Comparison of ENCODE assay signal across 10 cellular contexts in genomic region chr22:45645150-45645525, GRCh38. TPM values are rescaled to one million over a fixed set of nuclear protein-coding genes. Genes with fewer than 3 reads are reported as not detected.
DNase-seq lines count a peak whose midpoint lies in the region; ATAC-seq and TF ChIP-seq lines count a peak whose summit lies in the region.
"Had no signal": no experiment of that assay in that cellular context is flagged by ENCODE, and none has a peak within 500 bp of the region (broad histone marks: within the 10 kb centered on the region; RNA-seq: fewer than 3 reads in every experiment).

No MANE protein-coding gene starts in this region.

- intact Hi-C loops in PC-3 (cut with micrococcal nuclease), result loop anchor here (1.0 to 5.0 kb wide), 2 partner anchors 62 to 186 kb away; no protein-coding TSS in a partner anchor

- H3K4me1 ChIP-seq in PC-3 (ENCODE audit: insufficient read depth, low read length), result peaks cover 10% of the 10 kb centered on the region

- no peaks in the 10 kb centered on the region for H3K36me3 ChIP-seq in PC-3 (ENCODE audit: low read depth, low read length)

- peak overlapping the region; percentile 76 for H3K9ac ChIP-seq in PC-3 (ENCODE audit: low read length)

- no peaks in the 10 kb centered on the region for H3K27me3 ChIP-seq in PC-3 (ENCODE audit: low read length)

- peak overlapping the region; percentile 80 for H3K4me2 ChIP-seq in PC-3 (ENCODE audit: low read length)

- H3K9me3 ChIP-seq in PC-3 (ENCODE audit: low read length), result no peaks in the 10 kb centered on the region
- no peaks in the 10 kb centered on the region for H3K9me3 ChIP-seq in iPS-18c (ENCODE audit: control insufficient read depth, insufficient read depth, low read length)

- H3K27ac Mint-ChIP-seq in activated CD8-positive, alpha-beta memory T cell treated with anti-CD3 and anti-CD28 coated beads, Interleukin-2, amount 10 ng/mL, durations not matched to agents 7 days and 5 days, result no peak overlapping the region
- no peak overlapping the region for H3K27ac Mint-ChIP-seq in stimulated activated effector memory CD8-positive, alpha-beta T cell treated with anti-CD3 and anti-CD28 coated beads, Interleukin-12 subunit alpha, Interleukin-12 subunit beta, amount 100 ng/mL, for 72 hours

- H3K4me1 Mint-ChIP-seq in activated CD8-positive, alpha-beta memory T cell treated with anti-CD3 and anti-CD28 coated beads, Interleukin-2, amount 10 ng/mL, durations not matched to agents 7 days and 5 days, result peaks cover 51% of the 10 kb centered on the region
- peaks cover 50% of the 10 kb centered on the region for H3K4me1 Mint-ChIP-seq in stimulated activated effector memory CD8-positive, alpha-beta T cell treated with anti-CD3 and anti-CD28 coated beads, Interleukin-12 subunit alpha, Interleukin-12 subunit beta, amount 100 ng/mL, for 72 hours

- peak overlapping the region; percentile 44 for H3K27ac ChIP-seq in PC-3 (ENCODE audit: low read length)

- H3K9me3 Mint-ChIP-seq in activated CD8-positive, alpha-beta memory T cell treated with anti-CD3 and anti-CD28 coated beads, Interleukin-2, amount 10 ng/mL, durations not matched to agents 7 days and 5 days (ENCODE audit: low read depth), result no peaks in the 10 kb centered on the region
- no peaks in the 10 kb centered on the region for H3K9me3 Mint-ChIP-seq in stimulated activated effector memory CD8-positive, alpha-beta T cell treated with anti-CD3 and anti-CD28 coated beads, Interleukin-12 subunit alpha, Interleukin-12 subunit beta, amount 100 ng/mL, for 72 hours

- POLR2A ChIA-PET in PC-3 (lab: Charles Lee; ENCODE audit: unreplicated experiment), result no interaction called here

- H3K4me3 ChIP-seq in PC-3 (ENCODE audit: low read length) (peak overlapping the region; percentile 55), iPS-18c (ENCODE audit: insufficient read depth, low read depth, low read length) (0 out of 2 replicates have a peak overlapping the region, but pooled peaks have one; percentile 6)
- H3K4me3 ChIP-seq: lung had no signal

- peak overlapping the region; percentile 72 for H2AFZ ChIP-seq in PC-3 (ENCODE audit: low read length)

- no peak overlapping the region for H3K4me3 Mint-ChIP-seq in activated CD8-positive, alpha-beta memory T cell treated with anti-CD3 and anti-CD28 coated beads, Interleukin-2, amount 10 ng/mL, durations not matched to agents 7 days and 5 days
- peak overlapping the region; percentile 39 for H3K4me3 Mint-ChIP-seq in stimulated activated effector memory CD8-positive, alpha-beta T cell treated with anti-CD3 and anti-CD28 coated beads, Interleukin-12 subunit alpha, Interleukin-12 subunit beta, amount 100 ng/mL, for 72 hours

- no peak for TF ChIP-seq CTCF in PC-3 (conservative IDR thresholded peaks at IDR 0.05; ENCODE audit: low read depth, low read length)

- H4K20me1 ChIP-seq in PC-3 (ENCODE audit: low read length), result no peaks in the 10 kb centered on the region

- H3F3A ChIP-seq in PC-3 (ENCODE audit: low read length, unreplicated experiment), result no peaks in the 10 kb centered on the region

- CTCF ChIA-PET in activated CD8-positive, alpha-beta memory T cell treated with anti-CD3 and anti-CD28 coated beads, Interleukin-2, amount 10 ng/mL, durations not matched to agents 7 days and 5 days (lab: Charles Lee), result interaction anchor here (0.6 to 2.3 kb wide), 13 partner anchors 9 to 218 kb away, joined by 3 to 18 read pairs (median 3); no protein-coding TSS in a partner anchor
- CTCF ChIA-PET in PC-3 (lab: Charles Lee), result no interaction called here

- BruUV-seq in PC-3 (replicated peaks; lab: Mats Ljungman, UMichigan), result no TSS peak

- H3K79me2 ChIP-seq in PC-3 (ENCODE audit: low read length), result no peaks in the 10 kb centered on the region

- peaks cover 43% of the 10 kb centered on the region for H3K27me3 Mint-ChIP-seq in activated CD8-positive, alpha-beta memory T cell treated with anti-CD3 and anti-CD28 coated beads, Interleukin-2, amount 10 ng/mL, durations not matched to agents 7 days and 5 days

- no peaks in the 10 kb centered on the region for H3K36me3 Mint-ChIP-seq in activated CD8-positive, alpha-beta memory T cell treated with anti-CD3 and anti-CD28 coated beads, Interleukin-2, amount 10 ng/mL, durations not matched to agents 7 days and 5 days
- no peaks in the 10 kb centered on the region for H3K36me3 Mint-ChIP-seq in stimulated activated effector memory CD8-positive, alpha-beta T cell treated with anti-CD3 and anti-CD28 coated beads, Interleukin-12 subunit alpha, Interleukin-12 subunit beta, amount 100 ng/mL, for 72 hours

- DNase-seq in activated CD8-positive, alpha-beta memory T cell treated with anti-CD3 and anti-CD28 coated beads, Interleukin-2, amount 10 ng/mL, durations not matched to agents 7 days and 5 days, result peak; percentile 19
- DNase-seq in activated CD8-positive, alpha-beta memory T cell treated with anti-CD3 and anti-CD28 coated beads, Interleukin-2, amount 50 U/mL, for 48 hours, result no peak
- no peak for DNase-seq in PC-3
- no peak for DNase-seq in stimulated activated effector memory CD8-positive, alpha-beta T cell treated with anti-CD3 and anti-CD28 coated beads, Interleukin-12 subunit alpha, Interleukin-12 subunit beta, amount 100 ng/mL, for 72 hours (ENCODE audit: low spot score in 2 of 2)
- DNase-seq in NCI-H2196 (lab: John Stamatoyannopoulos, UW; ENCODE audit: unreplicated experiment), result no peak
- DNase-seq in HK-2 (ENCODE audit: unreplicated experiment), result no peak
- DNase-seq: cerebellar nuclear complex had no signal

- H3K9me2 ChIP-seq in PC-3 (replicated peaks; ENCODE audit: low read length), result no peaks in the 10 kb centered on the region

- ATAC-seq in activated CD8-positive, alpha-beta memory T cell treated with anti-CD3 and anti-CD28 coated beads, Interleukin-2, amount 10 ng/mL, durations not matched to agents 7 days and 5 days, result no peak
- ATAC-seq in PC-3 (peak; percentile 44), GM18511 (IDR thresholded peaks at IDR 0.05; ENCODE audit: unreplicated experiment) (no peak)
- ATAC-seq in stimulated activated effector memory CD8-positive, alpha-beta T cell treated with anti-CD3 and anti-CD28 coated beads, Interleukin-12 subunit alpha, Interleukin-12 subunit beta, amount 100 ng/mL, for 72 hours, result no peak

RNA-seq across cellular contexts. Expression of gene ATXN10, which starts 26.5 kb away (rescaled TPM):
- total RNA-seq in activated CD8-positive, alpha-beta memory T cell treated with anti-CD3 and anti-CD28 coated beads, Interleukin-2, amount 10 ng/mL, durations not matched to agents 7 days and 5 days, result 100 to 1,000 TPM in 1 of 2 experiments, 10 to 100 TPM in 1; 93.6 to 112 TPM
- 40.6 and 56.3 TPM in 2 replicates for total RNA-seq in PC-3 (2014; rRNA removed)
